In the genomic region with DNA sequence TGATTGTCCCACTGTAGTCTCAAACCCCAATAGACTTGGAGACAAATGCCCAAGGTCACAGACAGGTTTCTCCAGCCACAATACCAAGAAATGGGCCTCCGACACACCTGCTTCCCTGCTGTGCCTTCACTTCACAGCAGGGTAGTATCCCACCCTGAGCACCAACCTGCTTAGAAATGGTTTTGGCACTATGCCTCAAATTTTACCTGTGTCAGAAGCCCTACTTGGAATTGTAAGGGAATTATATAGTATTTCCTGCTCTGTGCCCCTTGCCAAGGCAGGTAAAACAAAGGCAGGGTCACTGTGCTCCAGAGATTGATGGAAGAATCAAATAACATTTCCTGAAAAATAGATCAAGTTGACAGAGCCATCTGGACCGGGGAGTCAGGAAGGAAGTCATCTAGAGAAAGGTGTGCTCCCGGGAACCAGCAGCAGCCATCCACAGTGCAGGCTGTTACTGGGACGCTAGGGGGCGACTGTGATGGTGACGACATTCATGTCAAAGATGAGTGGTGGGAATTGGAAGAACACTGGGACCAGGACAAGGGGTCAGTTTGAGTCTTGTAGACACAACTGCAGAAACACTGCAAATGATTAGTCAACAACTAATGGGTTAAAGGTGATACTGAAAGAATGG, we compare ENCODE assay signal across 10 cellular contexts.
DNase-seq lines count a peak whose midpoint lies in the region; ATAC-seq and TF ChIP-seq lines count a peak whose summit lies in the region.
"Had no signal": no experiment of that assay in that cellular context is flagged by ENCODE, and none has a peak within 500 bp of the region (broad histone marks: within the 10 kb centered on the region; RNA-seq: fewer than 3 reads in every experiment).

No MANE protein-coding gene starts in this region.

- ATAC-seq in left cardiac atrium, result no peak

- no peak overlapping the region for H3K27ac ChIP-seq in left ventricle myocardium inferior (replicated peaks)

- no peaks in the 10 kb centered on the region for H3K36me3 ChIP-seq in left ventricle myocardium inferior

- TF ChIP-seq CTCF in left ventricle myocardium inferior (IDR thresholded peaks at IDR 0.05; ENCODE audit: borderline replicate concordance), result peak; percentile 28

- intact Hi-C loops in left ventricle myocardium inferior (cut with micrococcal nuclease), result no loop called here
- intact Hi-C loops in left cardiac atrium (cut with DNase I), result no loop called here

- no peak for DNase-seq in left ventricle myocardium inferior
- DNase-seq in left cardiac atrium, result no peak
- peak; percentile 2 for DNase-seq in Jurkat, Clone E6-1 (ENCODE audit: low read depth, low spot score)
- peak; percentile 10 for DNase-seq in cerebellar cortex (ENCODE audit: low spot score)
- peak; percentile 8 for DNase-seq in stimulated activated CD4-positive, alpha-beta T cell treated with anti-CD3 and anti-CD28 coated beads, Interleukin-4, amount 100 ng/mL, for 1 hour
- no peak for DNase-seq in GOT3 (lab: John Stamatoyannopoulos, UW)
- no peak for DNase-seq in SK-N-DZ (ENCODE audit: low spot score)
- DNase-seq in COLO829 (ENCODE audit: low spot score), result no peak
- DNase-seq: CD4-positive, alpha-beta memory T cell; NCI-H1694 had no signal

- no peaks in the 10 kb centered on the region for H3K27me3 ChIP-seq in left ventricle myocardium inferior (ENCODE audit: low read depth)

- H3K4me3 ChIP-seq in left ventricle myocardium inferior, result no peak overlapping the region
- no peak overlapping the region for H3K4me3 ChIP-seq in Jurkat, Clone E6-1 (ENCODE audit: low read length)

- H3K4me1 ChIP-seq in left ventricle myocardium inferior, result peaks cover 17% of the 10 kb centered on the region

- no peaks in the 10 kb centered on the region for H3K9me3 ChIP-seq in left ventricle myocardium inferior (replicated peaks)

Comparison
In these comparisons a context has a peak if more than half of its experiments do, and no peak if none do; other contexts are left out.
1. DNase-seq: peak in Jurkat, Clone E6-1 (single experiment), cerebellar cortex (single experiment) and stimulated activated CD4-positive, alpha-beta T cell treated with anti-CD3 and anti-CD28 coated beads, Interleukin-4, amount 100 ng/mL, for 1 hour (single experiment); none in left ventricle myocardium inferior (single experiment), left cardiac atrium (single experiment), GOT3 (single experiment), SK-N-DZ (single experiment) and COLO829 (single experiment).